In genomic region chr4:149870008-149870407, GRCh38 we compare ENCODE assay signal across 7 cellular contexts. TPM values are rescaled to one million over a fixed set of nuclear protein-coding genes. Genes with fewer than 3 reads are reported as not detected.
"Had no signal": no experiment of that assay in that cellular context is flagged by ENCODE, and none has a peak within 500 bp of the region (broad histone marks: within the 10 kb centered on the region; RNA-seq: fewer than 3 reads in every experiment).

No MANE protein-coding gene starts in this region.

- DNase-seq: H9, HCEC 1CT, IMR-90 had no signal

- H3K4me3 ChIP-seq: GM23338, K562 had no signal

- H2AFZ ChIP-seq: GM23338 had no signal

- H3K4me2 ChIP-seq: GM23338 had no signal

RNA-seq across cellular contexts. Expression of gene IQCM, which starts 54.4 kb away (rescaled TPM):
- total RNA-seq: GM23338, H1, HT-29, IMR-90, K562 had no signal
- polyA plus RNA-seq: GM23338, H1, IMR-90, K562 had no signal
